Comparison of ENCODE assay signal across 16 cellular contexts in the genomic region with DNA sequence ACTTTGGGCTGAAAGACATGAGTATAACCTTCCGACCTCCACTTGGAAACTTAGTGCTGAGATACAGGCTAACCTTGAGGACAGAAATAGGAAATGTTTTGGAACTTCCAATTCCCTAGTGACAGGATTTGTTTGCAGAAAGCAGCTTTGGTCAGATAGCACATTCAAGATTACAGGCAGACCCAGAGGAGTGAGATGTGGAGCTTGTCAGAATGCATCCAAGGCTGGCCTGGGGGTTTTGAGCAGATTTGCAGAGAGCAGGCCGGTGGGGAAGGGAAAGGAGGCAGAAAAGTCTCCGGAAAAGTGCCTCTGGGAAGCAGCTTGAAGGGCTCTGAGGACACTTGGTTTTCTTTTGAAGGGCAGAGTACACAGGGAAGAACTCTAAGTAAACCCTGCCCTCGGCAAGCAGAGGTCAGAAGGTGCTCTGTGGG.
DNase-seq lines count a peak whose midpoint lies in the region; ATAC-seq and TF ChIP-seq lines count a peak whose summit lies in the region.
"Had no signal": no experiment of that assay in that cellular context is flagged by ENCODE, and none has a peak within 500 bp of the region (broad histone marks: within the 10 kb centered on the region; RNA-seq: fewer than 3 reads in every experiment).

No MANE protein-coding gene starts in this region.

- no peaks in the 10 kb centered on the region for H4K20me1 ChIP-seq in osteoblast (ENCODE audit: insufficient read depth, low read length)

- H3K27ac Mint-ChIP-seq in osteocyte (ENCODE audit: unreplicated experiment): no peak overlapping the region
- H3K27ac Mint-ChIP-seq: activated naive CD4-positive, alpha-beta T cell treated with anti-CD3 and anti-CD28 coated beads, Interleukin-2, amount 50 U/mL, for 24 hours had no signal

- TF ChIP-seq POLR2A in suprapubic skin (IDR thresholded peaks at IDR 0.05): no peak

- no peaks in the 10 kb centered on the region for H3K9me3 ChIP-seq in suprapubic skin
- H3K9me3 ChIP-seq in osteoblast (ENCODE audit: low read depth, low read length): no peaks in the 10 kb centered on the region
- H3K9me3 ChIP-seq: Caco-2, vagina had no signal

- ATAC-seq in HG02642 (IDR thresholded peaks at IDR 0.05; ENCODE audit: poor library complexity, unreplicated experiment) (peak; percentile 6), left lobe of liver (peak; percentile 20), GM19455 (IDR thresholded peaks at IDR 0.05; ENCODE audit: unreplicated experiment) (no peak)
- ATAC-seq: PC-3, SK-N-SH treated with all-trans-retinoic acid at 6 μM for 48 hours had no signal

- H3K9me3 Mint-ChIP-seq in osteocyte (ENCODE audit: unreplicated experiment): no peaks in the 10 kb centered on the region
- H3K9me3 Mint-ChIP-seq: activated naive CD4-positive, alpha-beta T cell treated with anti-CD3 and anti-CD28 coated beads, Interleukin-2, amount 50 U/mL, for 24 hours had no signal

- H3K27me3 Mint-ChIP-seq in osteocyte (ENCODE audit: unreplicated experiment): no peaks in the 10 kb centered on the region
- H3K27me3 Mint-ChIP-seq: activated naive CD4-positive, alpha-beta T cell treated with anti-CD3 and anti-CD28 coated beads, Interleukin-2, amount 50 U/mL, for 24 hours had no signal

- H2AFZ ChIP-seq in osteoblast (ENCODE audit: low read length): no peak overlapping the region

- H3K27ac ChIP-seq in coronary artery: peak overlapping the region; percentile 72 to 79
- peak overlapping the region; percentile 15 for H3K27ac ChIP-seq in suprapubic skin
- H3K27ac ChIP-seq in osteoblast (ENCODE audit: low read depth, low read length): no peak overlapping the region
- H3K27ac ChIP-seq: vagina had no signal

- TF ChIP-seq CTCF in coronary artery (IDR thresholded peaks at IDR 0.05) (no peak), suprapubic skin (IDR thresholded peaks at IDR 0.05) (no peak), osteocyte (IDR thresholded peaks at IDR 0.05) (no peak), osteoblast (IDR thresholded peaks at IDR 0.05; ENCODE audit: extremely low read depth, low read depth, low read length) (no peak)

- peaks cover 8% of the 10 kb centered on the region for H3K36me3 Mint-ChIP-seq in osteocyte (ENCODE audit: unreplicated experiment)

- no peaks in the 10 kb centered on the region for H3K27me3 ChIP-seq in suprapubic skin
- H3K27me3 ChIP-seq in osteoblast (ENCODE audit: insufficient read depth, low read length): no peaks in the 10 kb centered on the region
- H3K27me3 ChIP-seq: vagina had no signal

- peaks cover 20% of the 10 kb centered on the region for H3K4me1 Mint-ChIP-seq in osteocyte (ENCODE audit: unreplicated experiment)

- no peak overlapping the region for H3K4me3 Mint-ChIP-seq in osteocyte (ENCODE audit: unreplicated experiment)
- H3K4me3 Mint-ChIP-seq: activated naive CD4-positive, alpha-beta T cell treated with anti-CD3 and anti-CD28 coated beads, Interleukin-2, amount 50 U/mL, for 24 hours had no signal

- no peak overlapping the region for H3K4me2 ChIP-seq in osteoblast (ENCODE audit: insufficient read depth, low read length)

- peaks cover 46% of the 10 kb centered on the region for H3K4me1 ChIP-seq in suprapubic skin
- H3K4me1 ChIP-seq in osteoblast (ENCODE audit: insufficient read depth, low read length): peaks cover 38% of the 10 kb centered on the region
- H3K4me1 ChIP-seq: Caco-2 had no signal

- peaks cover 3% of the 10 kb centered on the region for H3K36me3 ChIP-seq in suprapubic skin
- H3K36me3 ChIP-seq in osteoblast (ENCODE audit: insufficient read depth, low read length): peaks cover 6% of the 10 kb centered on the region
- H3K36me3 ChIP-seq: vagina had no signal

- H3K79me2 ChIP-seq in osteoblast (ENCODE audit: insufficient read depth, low read length): peaks cover 7% of the 10 kb centered on the region

- peak overlapping the region; percentile 2 for H3K4me3 ChIP-seq in coronary artery
- H3K4me3 ChIP-seq in suprapubic skin: no peak overlapping the region
- H3K4me3 ChIP-seq in osteoblast (ENCODE audit: insufficient read depth, low read length): no peak overlapping the region
- H3K4me3 ChIP-seq: vagina had no signal

- DNase-seq in coronary artery (ENCODE audit: low spot score): no peak
- DNase-seq in left lobe of liver (ENCODE audit: low spot score): no peak
- DNase-seq in suprapubic skin (ENCODE audit: low spot score in 2 of 2): no peak
- DNase-seq in osteocyte (ENCODE audit: extremely low spot score, unreplicated experiment): no peak
- no peak for DNase-seq in osteoblast (ENCODE audit: insufficient read length, low spot score, missing footprints)
- DNase-seq in activated CD4-positive, alpha-beta T cell treated with anti-CD3 and anti-CD28 coated beads for 1 hour: no peak
- DNase-seq: Caco-2; effector CD8-positive, alpha-beta T cell; GDM1; NCI-H1436 treated with DMSO at 0.1 percent for 48 hours; PC-3 had no signal

- no peak for TF ChIP-seq EP300 in suprapubic skin (IDR thresholded peaks at IDR 0.05)

- 63% methylated on average over 4 of the region's 4 CpGs for WGBS in suprapubic skin
